Comparison of ENCODE assay signal across 1 cellular context in the genomic region with DNA sequence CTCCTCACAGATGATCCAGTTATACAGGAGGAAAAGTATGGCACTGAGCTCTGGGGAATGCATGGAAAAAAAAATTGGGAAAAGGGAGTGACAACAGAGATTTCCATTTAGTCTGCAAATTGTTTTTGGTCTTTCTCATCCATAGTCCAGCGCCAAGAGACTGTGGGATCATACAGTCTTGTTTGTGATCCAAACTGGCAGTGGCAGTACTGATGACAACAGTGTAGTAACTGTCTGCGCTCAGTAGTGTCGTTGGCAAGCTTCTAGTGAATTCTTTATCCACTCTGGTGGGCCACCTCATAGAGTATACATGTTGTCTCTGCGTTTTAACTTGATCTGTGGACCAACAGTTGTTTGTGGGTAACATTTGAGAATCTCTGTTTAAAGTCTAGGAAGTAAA.
TF ChIP-seq lines count a peak whose summit lies in the region.

No MANE protein-coding gene starts in this region.

TF ChIP-seq in GM23338, 12 proteins besides CTCF, POLR2A, EP300 and RAD21 (continued from another document):
- TF ChIP-seq JUNB (IDR thresholded peaks at IDR 0.05; ENCODE audit: unreplicated experiment) (no peak), ZNF114 (CRISPR knock-in tag; IDR thresholded peaks at IDR 0.05) (no peak), ZNF331 (CRISPR knock-in tag; IDR thresholded peaks at IDR 0.05; ENCODE audit: low read depth) (no peak), CREB1 (CRISPR knock-in tag; IDR thresholded peaks at IDR 0.05; ENCODE audit: low read depth) (no peak), STAT1 (IDR thresholded peaks at IDR 0.05; ENCODE audit: unreplicated experiment) (no peak), EZH2 (IDR thresholded peaks at IDR 0.05; ENCODE audit: low read depth, unreplicated experiment) (no peak), NANOG (IDR thresholded peaks at IDR 0.05; ENCODE audit: borderline replicate concordance) (no peak)
- TF ChIP-seq, protein P1, sequence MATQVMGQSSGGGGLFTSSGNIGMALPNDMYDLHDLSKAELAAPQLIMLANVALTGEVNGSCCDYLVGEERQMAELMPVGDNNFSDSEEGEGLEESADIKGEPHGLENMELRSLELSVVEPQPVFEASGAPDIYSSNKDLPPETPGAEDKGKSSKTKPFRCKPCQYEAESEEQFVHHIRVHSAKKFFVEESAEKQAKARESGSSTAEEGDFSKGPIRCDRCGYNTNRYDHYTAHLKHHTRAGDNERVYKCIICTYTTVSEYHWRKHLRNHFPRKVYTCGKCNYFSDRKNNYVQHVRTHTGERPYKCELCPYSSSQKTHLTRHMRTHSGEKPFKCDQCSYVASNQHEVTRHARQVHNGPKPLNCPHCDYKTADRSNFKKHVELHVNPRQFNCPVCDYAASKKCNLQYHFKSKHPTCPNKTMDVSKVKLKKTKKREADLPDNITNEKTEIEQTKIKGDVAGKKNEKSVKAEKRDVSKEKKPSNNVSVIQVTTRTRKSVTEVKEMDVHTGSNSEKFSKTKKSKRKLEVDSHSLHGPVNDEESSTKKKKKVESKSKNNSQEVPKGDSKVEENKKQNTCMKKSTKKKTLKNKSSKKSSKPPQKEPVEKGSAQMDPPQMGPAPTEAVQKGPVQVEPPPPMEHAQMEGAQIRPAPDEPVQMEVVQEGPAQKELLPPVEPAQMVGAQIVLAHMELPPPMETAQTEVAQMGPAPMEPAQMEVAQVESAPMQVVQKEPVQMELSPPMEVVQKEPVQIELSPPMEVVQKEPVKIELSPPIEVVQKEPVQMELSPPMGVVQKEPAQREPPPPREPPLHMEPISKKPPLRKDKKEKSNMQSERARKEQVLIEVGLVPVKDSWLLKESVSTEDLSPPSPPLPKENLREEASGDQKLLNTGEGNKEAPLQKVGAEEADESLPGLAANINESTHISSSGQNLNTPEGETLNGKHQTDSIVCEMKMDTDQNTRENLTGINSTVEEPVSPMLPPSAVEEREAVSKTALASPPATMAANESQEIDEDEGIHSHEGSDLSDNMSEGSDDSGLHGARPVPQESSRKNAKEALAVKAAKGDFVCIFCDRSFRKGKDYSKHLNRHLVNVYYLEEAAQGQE (IDR thresholded peaks at IDR 0.05; ENCODE audit: unreplicated experiment): no peak
